In the genomic region with DNA sequence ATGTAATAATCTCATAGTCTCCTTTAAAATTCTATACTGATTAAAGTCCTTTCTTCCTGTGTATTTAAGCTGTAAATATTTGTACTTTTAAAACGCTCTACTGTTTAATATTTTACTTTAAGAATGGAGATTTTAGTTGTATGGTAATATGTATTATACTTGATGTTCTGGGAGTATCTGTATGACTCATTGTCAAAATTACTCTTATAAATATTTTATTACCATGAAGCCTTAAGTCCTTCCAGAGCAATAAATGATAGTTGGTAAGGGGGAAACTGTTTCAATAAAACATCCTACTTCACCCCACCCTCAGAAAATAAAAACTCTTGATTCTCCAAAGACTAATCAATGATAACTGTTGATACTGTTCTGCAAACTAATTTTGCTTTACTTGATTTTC, we compare ENCODE assay signal across 11 cellular contexts. TPM values are rescaled to one million over a fixed set of nuclear protein-coding genes. Genes with fewer than 3 reads are reported as not detected.
DNase-seq lines count a peak whose midpoint lies in the region; ATAC-seq, FAIRE-seq and TF ChIP-seq lines count a peak whose summit lies in the region.
"Had no signal": no experiment of that assay in that cellular context is flagged by ENCODE, and none has a peak within 500 bp of the region (broad histone marks: within the 10 kb centered on the region; RNA-seq: fewer than 3 reads in every experiment).

No MANE protein-coding gene starts in this region.

- H3K79me2 ChIP-seq in astrocyte (ENCODE audit: insufficient read depth, low read length) (peaks cover 7% of the 10 kb centered on the region), smooth muscle cell (ENCODE audit: low read depth) (no peaks in the 10 kb centered on the region)

- H3K27ac Mint-ChIP-seq in astrocyte (ENCODE audit: unreplicated experiment) = peak overlapping the region; percentile 81
- no peak overlapping the region for H3K27ac Mint-ChIP-seq in activated T-cell treated with anti-CD3 and anti-CD28 coated beads, Interleukin-2, amount 50 U/mL, for 72 hours
- H3K27ac Mint-ChIP-seq: GM23338 had no signal

- CTCF ChIA-PET in HEK293 (lab: Yijun Ruan, JAX) = interaction anchor here (0.7 to 1.6 kb wide), 7 partner anchors 13 to 732 kb away, joined by 3 to 5 read pairs (median 3); no protein-coding TSS in a partner anchor

- POLR2A ChIA-PET in HEK293 (lab: Yijun Ruan, JAX) = interaction anchor here (0.7 kb wide), 1 partner anchor 345 kb away, joined by 5 read pairs; no protein-coding TSS in a partner anchor

- H3K27me3 Mint-ChIP-seq in astrocyte (ENCODE audit: low read depth, unreplicated experiment) = peaks cover 1% of the 10 kb centered on the region
- H3K27me3 Mint-ChIP-seq in activated T-cell treated with anti-CD3 and anti-CD28 coated beads, Interleukin-2, amount 50 U/mL, for 72 hours (ENCODE audit: low read depth) = no peaks in the 10 kb centered on the region

- no peak overlapping the region for H2AFZ ChIP-seq in astrocyte (ENCODE audit: low read depth, low read length)
- H2AFZ ChIP-seq in smooth muscle cell (ENCODE audit: low read depth) = no peak overlapping the region
- H2AFZ ChIP-seq: GM23338 had no signal

- H3K4me1 ChIP-seq in HEK293 (ENCODE audit: control insufficient read depth, insufficient read depth, low read length) = no peaks in the 10 kb centered on the region
- H3K4me1 ChIP-seq in astrocyte (ENCODE audit: insufficient read depth, low read length) = peaks cover 5% of the 10 kb centered on the region
- H3K4me1 ChIP-seq in smooth muscle cell (ENCODE audit: low read depth) = no peaks in the 10 kb centered on the region

- peak overlapping the region; percentile 67 for H3K4me3 Mint-ChIP-seq in astrocyte (ENCODE audit: unreplicated experiment)
- H3K4me3 Mint-ChIP-seq in activated T-cell treated with anti-CD3 and anti-CD28 coated beads, Interleukin-2, amount 50 U/mL, for 72 hours = no peak overlapping the region
- H3K4me3 Mint-ChIP-seq: GM23338 had no signal

- H3K36me3 ChIP-seq in HEK293 (ENCODE audit: control insufficient read depth in 2 of 2, insufficient read depth in 1 of 2, low read length in 2 of 2) (peaks cover 0 to 19% of the 10 kb centered on the region in 2 experiments; a peak in 1 of 3 replicates), astrocyte (ENCODE audit: insufficient read depth, low read length) (no peaks in the 10 kb centered on the region), smooth muscle cell (ENCODE audit: low read depth) (no peaks in the 10 kb centered on the region)

- no peak for FAIRE-seq in astrocyte (lab: Jason Lieb, UNC)

- no peak for TF ChIP-seq CTCF in HEK293 (tag by site-specific recombination; IDR thresholded peaks at IDR 0.05)
- TF ChIP-seq CTCF in astrocyte (IDR thresholded peaks at IDR 0.05; ENCODE audit: insufficient read depth, low read depth, low read length) = no peak
- no peak for TF ChIP-seq CTCF in smooth muscle cell (IDR thresholded peaks at IDR 0.05; ENCODE audit: borderline replicate concordance, insufficient read depth, poor library complexity, severe bottlenecking)
- no peak for TF ChIP-seq CTCF in GM10266 (IDR thresholded peaks at IDR 0.05; ENCODE audit: control insufficient read depth, insufficient read depth, low read depth, missing control alignments)

- H3K9ac ChIP-seq in astrocyte (ENCODE audit: low read length) (peak overlapping the region; percentile 47), smooth muscle cell (ENCODE audit: low read depth) (no peak overlapping the region)

- DNase-seq in astrocyte (ENCODE audit: low read depth) (peak; percentile 12), iris pigment epithelial cell (ENCODE audit: low read depth) (peak; percentile 38), smooth muscle cell (lab: John Stamatoyannopoulos, UW; ENCODE audit: unreplicated experiment) (no peak), GM10266 (ENCODE audit: extremely low spot score) (no peak)
- DNase-seq in effector CD8-positive, alpha-beta T cell (lab: John Stamatoyannopoulos, UW) = no peak
- DNase-seq in activated T-cell treated with anti-CD3 and anti-CD28 coated beads, Interleukin-2, amount 50 U/mL, for 72 hours = no peak
- DNase-seq: activated CD4-positive, CD25-positive, alpha-beta regulatory T cell had no signal

- no peaks in the 10 kb centered on the region for H3K9me3 Mint-ChIP-seq in astrocyte (ENCODE audit: unreplicated experiment)
- H3K9me3 Mint-ChIP-seq in activated T-cell treated with anti-CD3 and anti-CD28 coated beads, Interleukin-2, amount 50 U/mL, for 72 hours = no peaks in the 10 kb centered on the region
- H3K9me3 Mint-ChIP-seq: GM23338 had no signal

- H3K4me2 ChIP-seq in astrocyte (ENCODE audit: low read length) (peak overlapping the region; percentile 81), smooth muscle cell (peak overlapping the region; percentile 70)
- H3K4me2 ChIP-seq: GM23338 had no signal

- no peaks in the 10 kb centered on the region for H3K27me3 ChIP-seq in astrocyte (ENCODE audit: insufficient read depth, low read length)
- no peaks in the 10 kb centered on the region for H3K27me3 ChIP-seq in smooth muscle cell (ENCODE audit: low read depth)

- no peaks in the 10 kb centered on the region for H3F3A ChIP-seq in smooth muscle cell (ENCODE audit: low read depth)

- 73% methylated on average over 1 of the region's 1 CpG for WGBS in smooth muscle cell (ENCODE audit: low lambda C conversion rate)

- H4K20me1 ChIP-seq in astrocyte (ENCODE audit: insufficient read depth, low read length) = no peaks in the 10 kb centered on the region
- H4K20me1 ChIP-seq in smooth muscle cell (ENCODE audit: low read depth) = no peaks in the 10 kb centered on the region

- peaks cover 16% of the 10 kb centered on the region for H3K4me1 Mint-ChIP-seq in astrocyte (ENCODE audit: low read depth, unreplicated experiment)
- peaks cover 7% of the 10 kb centered on the region for H3K4me1 Mint-ChIP-seq in activated T-cell treated with anti-CD3 and anti-CD28 coated beads, Interleukin-2, amount 50 U/mL, for 72 hours (ENCODE audit: low read depth)

- no peaks in the 10 kb centered on the region for H3K36me3 Mint-ChIP-seq in astrocyte (ENCODE audit: low read depth, unreplicated experiment)
- no peaks in the 10 kb centered on the region for H3K36me3 Mint-ChIP-seq in activated T-cell treated with anti-CD3 and anti-CD28 coated beads, Interleukin-2, amount 50 U/mL, for 72 hours (ENCODE audit: insufficient read depth in 2 of 2)

- no peak overlapping the region for H3K27ac ChIP-seq in HEK293 (ENCODE audit: extremely low read depth, low read depth, low read length)
- H3K27ac ChIP-seq in astrocyte (ENCODE audit: low read depth, low read length) = no peak overlapping the region
- no peak overlapping the region for H3K27ac ChIP-seq in smooth muscle cell (ENCODE audit: low read depth)
- H3K27ac ChIP-seq: skin epidermis had no signal

- H3K4me3 ChIP-seq in HEK293 (ENCODE audit: low read depth, low read length) (peak overlapping the region; percentile 2; the same call in 1 of the 2 replicates), astrocyte (ENCODE audit: insufficient read depth, low read depth, low read length) (peak overlapping the region; percentile 41), smooth muscle cell (peak overlapping the region; percentile 25)
- H3K4me3 ChIP-seq: GM23338, skin epidermis had no signal

- H3K9me3 ChIP-seq in HEK293 (ENCODE audit: control insufficient read depth, insufficient read depth, low read depth, low read length) (no peaks in the 10 kb centered on the region), astrocyte (ENCODE audit: insufficient read depth, low read depth, low read length) (no peaks in the 10 kb centered on the region), smooth muscle cell (replicated peaks; ENCODE audit: low read depth) (no peaks in the 10 kb centered on the region)

- no peak for ATAC-seq in HG03159 (IDR thresholded peaks at IDR 0.05; ENCODE audit: unreplicated experiment)
- no peak for ATAC-seq in activated T-cell treated with anti-CD3 and anti-CD28 coated beads, Interleukin-2, amount 50 U/mL, for 72 hours (replicated peaks in 1 of 2)

TF ChIP-seq in HEK293, 187 proteins besides CTCF, POLR2A, EP300 and RAD21:
- TF ChIP-seq ZNF707 (tag by site-specific recombination; IDR thresholded peaks at IDR 0.05) (no peak), ZNF555 (tag by site-specific recombination; conservative IDR thresholded peaks at IDR 0.05) (no peak), MEIS1 (CRISPR knock-in tag; IDR thresholded peaks at IDR 0.05; ENCODE audit: borderline replicate concordance) (no peak), KLF16 (tag by site-specific recombination; IDR thresholded peaks at IDR 0.05) (no peak), ZSCAN16 (tag by site-specific recombination; IDR thresholded peaks at IDR 0.05) (no peak), ZNF423 (tag by site-specific recombination; IDR thresholded peaks at IDR 0.05) (no peak), ZNF2 (tag by site-specific recombination; IDR thresholded peaks at IDR 0.05) (no peak), ZNF585B (tag by site-specific recombination; IDR thresholded peaks at IDR 0.05) (no peak), ZNF175 (tag by site-specific recombination; IDR thresholded peaks at IDR 0.05) (no peak), ZBTB8A (tag by site-specific recombination; IDR thresholded peaks at IDR 0.05) (no peak), ZNF514 (tag by site-specific recombination; IDR thresholded peaks at IDR 0.05) (no peak), GLI4 (tag by site-specific recombination; IDR thresholded peaks at IDR 0.05) (no peak)
- TF ChIP-seq, protein P1, sequence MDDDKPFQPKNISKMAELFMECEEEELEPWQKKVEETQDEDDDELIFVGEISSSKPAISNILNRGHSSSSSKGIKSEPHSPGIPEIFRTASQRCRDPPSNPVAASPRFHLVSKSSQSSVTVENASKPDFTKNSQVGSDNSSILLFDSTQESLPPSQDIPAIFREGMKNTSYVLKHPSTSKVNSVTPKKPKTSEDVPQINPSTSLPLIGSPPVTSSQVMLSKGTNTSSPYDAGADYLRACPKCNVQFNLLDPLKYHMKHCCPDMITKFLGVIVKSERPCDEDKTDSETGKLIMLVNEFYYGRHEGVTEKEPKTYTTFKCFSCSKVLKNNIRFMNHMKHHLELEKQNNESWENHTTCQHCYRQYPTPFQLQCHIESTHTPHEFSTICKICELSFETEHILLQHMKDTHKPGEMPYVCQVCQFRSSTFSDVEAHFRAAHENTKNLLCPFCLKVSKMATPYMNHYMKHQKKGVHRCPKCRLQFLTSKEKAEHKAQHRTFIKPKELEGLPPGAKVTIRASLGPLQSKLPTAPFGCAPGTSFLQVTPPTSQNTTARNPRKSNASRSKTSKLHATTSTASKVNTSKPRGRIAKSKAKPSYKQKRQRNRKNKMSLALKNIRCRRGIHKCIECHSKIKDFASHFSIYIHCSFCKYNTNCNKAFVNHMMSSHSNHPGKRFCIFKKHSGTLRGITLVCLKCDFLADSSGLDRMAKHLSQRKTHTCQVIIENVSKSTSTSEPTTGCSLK (tag by site-specific recombination; IDR thresholded peaks at IDR 0.05) = no peak

RNA-seq across cellular contexts. Expression of gene PCDH9, which starts 6.4 kb away (rescaled TPM):
- total RNA-seq in astrocyte = 10.3 and 10.4 TPM in 2 replicates
- 1.2 and 1.9 TPM in 2 replicates for total RNA-seq in smooth muscle cell
- polyA plus RNA-seq in smooth muscle cell = 0.38 and 0.65 TPM in 2 replicates
- total RNA-seq in activated T-cell treated with anti-CD3 and anti-CD28 coated beads, Interleukin-2, amount 50 U/mL, for 72 hours = under 1 TPM; 0.12 to 0.34 TPM

Comparison
In these comparisons a context has a peak if more than half of its experiments do, and no peak if none do; other contexts are left out.
1. DNase-seq: peak in astrocyte (single experiment) and iris pigment epithelial cell (single experiment); none in smooth muscle cell (single experiment), GM10266 (single experiment), effector CD8-positive, alpha-beta T cell (single experiment) and activated T-cell treated with anti-CD3 and anti-CD28 coated beads, Interleukin-2, amount 50 U/mL, for 72 hours (0 of 2).
2. Peak in every context shown above with its lines, with median percentiles within 50 percentile points of each other: H3K4me3 ChIP-seq.